Comparison of ENCODE assay signal across 10 cellular contexts in the genomic region with DNA sequence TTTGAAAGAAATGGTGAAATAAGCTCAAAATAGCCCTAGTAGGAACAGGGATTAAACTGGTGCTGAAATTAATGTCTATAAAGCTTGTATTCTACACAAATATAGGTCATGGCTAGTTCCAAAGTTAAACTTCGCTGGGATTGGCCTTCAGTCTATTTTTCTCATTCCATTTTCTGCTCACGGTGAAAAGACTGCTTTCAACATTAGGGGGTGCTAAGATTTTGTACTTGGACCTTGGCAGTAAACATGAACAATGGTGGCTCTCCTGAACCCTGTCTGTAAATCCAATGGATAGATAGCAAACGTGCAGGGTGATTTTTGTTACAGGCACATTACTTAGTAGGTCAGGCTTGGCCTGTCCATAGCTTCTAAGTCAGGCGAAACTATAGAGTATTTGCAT. TPM values are rescaled to one million over a fixed set of nuclear protein-coding genes. Genes with fewer than 3 reads are reported as not detected.
DNase-seq lines count a peak whose midpoint lies in the region; TF ChIP-seq lines count a peak whose summit lies in the region.
"Had no signal": no experiment of that assay in that cellular context is flagged by ENCODE, and none has a peak within 500 bp of the region (broad histone marks: within the 10 kb centered on the region; RNA-seq: fewer than 3 reads in every experiment).

No MANE protein-coding gene starts in this region.

- H3K36me3 ChIP-seq in parathyroid adenoma (ENCODE audit: control insufficient read depth, insufficient read depth, low read length): no peaks in the 10 kb centered on the region
- H3K36me3 ChIP-seq: MG63, prostate gland had no signal

- H3K4me2 ChIP-seq in parathyroid adenoma (ENCODE audit: low read length): no peak overlapping the region

- no peaks in the 10 kb centered on the region for H3K9me3 Mint-ChIP-seq in activated T-helper 2 cell treated with anti-CD3 and anti-CD28 coated beads, Interferon-gamma antibody, Interleukin-2, Interleukin-4, amounts not matched to agents 10 μg/mL and 5 μg/mL and 100 μg/mL, durations not matched to agents 14 hours and 24 hours and 36 hours

- intact Hi-C loops in activated T-helper 2 cell treated with anti-CD3 and anti-CD28 coated beads, Interferon-gamma antibody, Interleukin-2, Interleukin-4, amounts not matched to agents 10 μg/mL and 5 μg/mL and 100 μg/mL, durations not matched to agents 14 hours and 24 hours and 36 hours (cut with micrococcal nuclease): no loop called here

- peaks cover 4% of the 10 kb centered on the region for H3K4me1 ChIP-seq in parathyroid adenoma
- H3K4me1 ChIP-seq: prostate gland had no signal

- no peaks in the 10 kb centered on the region for H3K9me3 ChIP-seq in parathyroid adenoma (ENCODE audit: control insufficient read depth, low read length)
- H3K9me3 ChIP-seq: MG63, prostate gland had no signal

- no peaks in the 10 kb centered on the region for H3K4me1 Mint-ChIP-seq in activated T-helper 2 cell treated with anti-CD3 and anti-CD28 coated beads, Interferon-gamma antibody, Interleukin-2, Interleukin-4, amounts not matched to agents 10 μg/mL and 5 μg/mL and 100 μg/mL, durations not matched to agents 14 hours and 24 hours and 36 hours (ENCODE audit: low read depth)

- peak overlapping the region; percentile 54 for H2AFZ ChIP-seq in parathyroid adenoma

- peaks cover 21% of the 10 kb centered on the region for H3K27me3 Mint-ChIP-seq in activated T-helper 2 cell treated with anti-CD3 and anti-CD28 coated beads, Interferon-gamma antibody, Interleukin-2, Interleukin-4, amounts not matched to agents 10 μg/mL and 5 μg/mL and 100 μg/mL, durations not matched to agents 14 hours and 24 hours and 36 hours (ENCODE audit: low read depth)

- no peaks in the 10 kb centered on the region for H3K36me3 Mint-ChIP-seq in activated T-helper 2 cell treated with anti-CD3 and anti-CD28 coated beads, Interferon-gamma antibody, Interleukin-2, Interleukin-4, amounts not matched to agents 10 μg/mL and 5 μg/mL and 100 μg/mL, durations not matched to agents 14 hours and 24 hours and 36 hours (ENCODE audit: low read depth)

- H3K27ac ChIP-seq in parathyroid adenoma: no peak overlapping the region
- H3K27ac ChIP-seq: prostate gland had no signal

- H3K4me3 Mint-ChIP-seq in activated T-helper 2 cell treated with anti-CD3 and anti-CD28 coated beads, Interferon-gamma antibody, Interleukin-2, Interleukin-4, amounts not matched to agents 10 μg/mL and 5 μg/mL and 100 μg/mL, durations not matched to agents 14 hours and 24 hours and 36 hours (ENCODE audit: low read depth): no peak overlapping the region

- 0 out of 3 replicates have a peak, but pooled peaks have one; percentile 21 for TF ChIP-seq CTCF in GM12872 (IDR thresholded peaks at IDR 0.05; ENCODE audit: insufficient read depth, low read depth, low read length)
- TF ChIP-seq CTCF in parathyroid adenoma (IDR thresholded peaks at IDR 0.05): no peak

- peak; percentile 10 for DNase-seq in NCI-H1092 (lab: John Stamatoyannopoulos, UW)
- peak; percentile 55 for DNase-seq in dedifferentiated amniotic fluid mesenchymal stem cell (ENCODE audit: extremely low spot score)
- DNase-seq in hypothalamus (lab: John Stamatoyannopoulos, UW): no peak
- DNase-seq in activated T-helper 2 cell treated with anti-CD3 and anti-CD28 coated beads, Interferon-gamma antibody, Interleukin-2, Interleukin-4, amounts not matched to agents 10 μg/mL and 5 μg/mL and 100 μg/mL, durations not matched to agents 14 hours and 24 hours and 36 hours (ENCODE audit: low spot score): no peak
- DNase-seq in COLO668 (lab: John Stamatoyannopoulos, UW; ENCODE audit: unreplicated experiment): no peak
- DNase-seq: activated CD4-positive, CD25-positive, alpha-beta regulatory T cell treated with anti-CD3 and anti-CD28 coated beads, Interleukin-2, amount 50 U/mL, for 72 hours; MG63 had no signal

- no peaks in the 10 kb centered on the region for H3K27me3 ChIP-seq in parathyroid adenoma (ENCODE audit: control insufficient read depth, insufficient read depth, low read length)
- H3K27me3 ChIP-seq: MG63 had no signal

- no peak overlapping the region for H3K9ac ChIP-seq in parathyroid adenoma

- H3K4me3 ChIP-seq in parathyroid adenoma (ENCODE audit: low read depth, low read length): no peak overlapping the region
- H3K4me3 ChIP-seq: MG63, prostate gland had no signal

- H3K27ac Mint-ChIP-seq in activated T-helper 2 cell treated with anti-CD3 and anti-CD28 coated beads, Interferon-gamma antibody, Interleukin-2, Interleukin-4, amounts not matched to agents 10 μg/mL and 5 μg/mL and 100 μg/mL, durations not matched to agents 14 hours and 24 hours and 36 hours: no peak overlapping the region

- no peaks in the 10 kb centered on the region for H3K79me2 ChIP-seq in parathyroid adenoma

RNA-seq across cellular contexts. Expression of a gene that starts 36.0 kb away (rescaled TPM):
- total RNA-seq in activated T-helper 2 cell treated with anti-CD3 and anti-CD28 coated beads, Interferon-gamma antibody, Interleukin-2, Interleukin-4, amounts not matched to agents 10 μg/mL and 5 μg/mL and 100 μg/mL, durations not matched to agents 14 hours and 24 hours and 36 hours: 49.1 and 54.0 TPM in 2 replicates

Comparison
In these comparisons a context has a peak if more than half of its experiments do, and no peak if none do; other contexts are left out.
1. DNase-seq: peak in NCI-H1092 (single experiment) and dedifferentiated amniotic fluid mesenchymal stem cell (single experiment); none in hypothalamus (0 of 51), activated T-helper 2 cell treated with anti-CD3 and anti-CD28 coated beads, Interferon-gamma antibody, Interleukin-2, Interleukin-4, amounts not matched to agents 10 μg/mL and 5 μg/mL and 100 μg/mL, durations not matched to agents 14 hours and 24 hours and 36 hours (single experiment) and COLO668 (single experiment).